ENCODE assay signal across 15 cellular contexts in the genomic region with DNA sequence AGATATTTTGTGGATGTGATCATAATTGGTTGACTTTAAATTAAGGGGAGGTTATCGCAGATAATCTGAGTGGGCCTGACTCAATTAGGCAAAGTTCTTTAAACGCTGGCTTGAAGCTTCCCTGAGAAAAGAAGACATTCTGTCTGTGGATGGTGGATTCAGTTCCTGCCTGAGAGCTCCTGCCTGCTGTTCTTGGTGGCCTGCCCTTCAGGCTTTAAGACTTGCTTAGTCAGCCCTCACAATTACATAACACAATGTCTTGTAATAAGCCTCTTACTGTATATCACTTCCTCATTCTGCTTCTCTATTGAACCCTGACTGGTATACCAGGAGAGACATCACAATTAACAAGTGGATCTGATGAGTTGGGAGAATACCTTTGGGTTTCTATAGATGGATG. TPM values are rescaled to one million over a fixed set of nuclear protein-coding genes. Genes with fewer than 3 reads are reported as not detected.
A peak's percentile ranks its signal among the peaks of the same experiment; 100 is the strongest.
DNase-seq lines count a peak whose midpoint lies in the region; ATAC-seq and TF ChIP-seq lines count a peak whose summit lies in the region.
"Had no signal": no experiment of that assay in that cellular context is flagged by ENCODE, and none has a peak within 500 bp of the region (broad histone marks: within the 10 kb centered on the region; RNA-seq: fewer than 3 reads in every experiment).

No MANE protein-coding gene starts in this region.

- TF ChIP-seq CTCF in WERI-Rb-1 (IDR thresholded peaks at IDR 0.05; ENCODE audit: low read depth, low read length) (no peak), left lung (IDR thresholded peaks at IDR 0.05) (no peak)
- no peak for TF ChIP-seq CTCF in activated CD8-positive, alpha-beta T cell treated with anti-CD3 and anti-CD28 coated beads for 36 hours (IDR thresholded peaks at IDR 0.05)

- H3K36me3 Mint-ChIP-seq in activated CD8-positive, alpha-beta T cell treated with anti-CD3 and anti-CD28 coated beads for 36 hours (ENCODE audit: low read depth): no peaks in the 10 kb centered on the region
- H3K36me3 Mint-ChIP-seq in activated naive CD4-positive, alpha-beta T cell treated with anti-CD3 and anti-CD28 coated beads, Interleukin-2, amount 10 ng/mL, durations not matched to agents 7 days and 5 days: no peaks in the 10 kb centered on the region
- H3K36me3 Mint-ChIP-seq: activated CD4-positive, alpha-beta memory T cell treated with anti-CD3 and anti-CD28 coated beads for 36 hours; activated naive CD8-positive, alpha-beta T cell treated with anti-CD3 and anti-CD28 coated beads for 36 hours had no signal

- DNase-seq in ELR (ENCODE audit: low read depth): peak; percentile 33
- peak; percentile 36 for DNase-seq in LHCN-M2 (ENCODE audit: low read depth)
- DNase-seq in WERI-Rb-1: peak; percentile 19
- peak in 1 of 2 donors; percentile 43 for DNase-seq in left lung
- DNase-seq in activated CD8-positive, alpha-beta T cell treated with anti-CD3 and anti-CD28 coated beads for 36 hours: no peak
- no peak for DNase-seq in cerebellum (ENCODE audit: low spot score)
- no peak for DNase-seq in activated naive CD4-positive, alpha-beta T cell treated with anti-CD3 and anti-CD28 coated beads, Interleukin-2, amount 10 ng/mL, durations not matched to agents 7 days and 5 days
- DNase-seq: activated CD4-positive, alpha-beta memory T cell treated with anti-CD3 and anti-CD28 coated beads for 36 hours; activated naive CD8-positive, alpha-beta T cell treated with anti-CD3 and anti-CD28 coated beads for 36 hours; BE2C; NCI-H1105 treated with DMSO at 0.1 percent for 48 hours; NCI-H526 treated with DMSO at 0.1 percent for 48 hours had no signal

- intact Hi-C loops in left lung (cut with DNase I): no loop called here
- intact Hi-C loops in activated CD8-positive, alpha-beta T cell treated with anti-CD3 and anti-CD28 coated beads for 36 hours (cut with micrococcal nuclease): no loop called here

- CTCF ChIA-PET in activated CD8-positive, alpha-beta T cell treated with anti-CD3 and anti-CD28 coated beads for 36 hours (lab: Charles Lee): no interaction called here
- CTCF ChIA-PET in activated naive CD4-positive, alpha-beta T cell treated with anti-CD3 and anti-CD28 coated beads, Interleukin-2, amount 10 ng/mL, durations not matched to agents 7 days and 5 days (lab: Charles Lee): no interaction called here

- no peaks in the 10 kb centered on the region for H3K4me1 Mint-ChIP-seq in activated CD8-positive, alpha-beta T cell treated with anti-CD3 and anti-CD28 coated beads for 36 hours (ENCODE audit: low read depth)
- no peaks in the 10 kb centered on the region for H3K4me1 Mint-ChIP-seq in activated naive CD4-positive, alpha-beta T cell treated with anti-CD3 and anti-CD28 coated beads, Interleukin-2, amount 10 ng/mL, durations not matched to agents 7 days and 5 days
- H3K4me1 Mint-ChIP-seq: activated naive CD8-positive, alpha-beta T cell treated with anti-CD3 and anti-CD28 coated beads for 36 hours had no signal

- H3K4me3 Mint-ChIP-seq in activated CD8-positive, alpha-beta T cell treated with anti-CD3 and anti-CD28 coated beads for 36 hours: no peak overlapping the region
- H3K4me3 Mint-ChIP-seq in activated naive CD4-positive, alpha-beta T cell treated with anti-CD3 and anti-CD28 coated beads, Interleukin-2, amount 10 ng/mL, durations not matched to agents 7 days and 5 days: no peak overlapping the region
- H3K4me3 Mint-ChIP-seq: activated CD4-positive, alpha-beta memory T cell treated with anti-CD3 and anti-CD28 coated beads for 36 hours; activated naive CD8-positive, alpha-beta T cell treated with anti-CD3 and anti-CD28 coated beads for 36 hours had no signal

- peak; percentile 80 for ATAC-seq in left lung
- ATAC-seq in activated CD8-positive, alpha-beta T cell treated with anti-CD3 and anti-CD28 coated beads for 36 hours: no peak
- ATAC-seq in activated CD4-positive, CD25-positive, alpha-beta regulatory T cell treated with anti-CD3 and anti-CD28 coated beads, Interleukin-2, amount 50 U/mL, for 24 hours: no peak

- H3K4me1 ChIP-seq in left lung: peaks cover 0 to 29% of the 10 kb centered on the region in 2 donors
- H3K4me1 ChIP-seq: BE2C had no signal

- H3K27me3 ChIP-seq in WERI-Rb-1 (ENCODE audit: insufficient read depth, low read depth, severe bottlenecking): no peaks in the 10 kb centered on the region
- H3K27me3 ChIP-seq in left lung: no peaks in the 10 kb centered on the region
- H3K27me3 ChIP-seq: BE2C had no signal

- POLR2A ChIA-PET in activated CD8-positive, alpha-beta T cell treated with anti-CD3 and anti-CD28 coated beads for 36 hours (lab: Charles Lee): no interaction called here

- H3K27ac Mint-ChIP-seq in activated CD8-positive, alpha-beta T cell treated with anti-CD3 and anti-CD28 coated beads for 36 hours: no peak overlapping the region
- H3K27ac Mint-ChIP-seq in activated naive CD4-positive, alpha-beta T cell treated with anti-CD3 and anti-CD28 coated beads, Interleukin-2, amount 10 ng/mL, durations not matched to agents 7 days and 5 days: no peak overlapping the region
- H3K27ac Mint-ChIP-seq: activated CD4-positive, alpha-beta memory T cell treated with anti-CD3 and anti-CD28 coated beads for 36 hours; activated naive CD8-positive, alpha-beta T cell treated with anti-CD3 and anti-CD28 coated beads for 36 hours had no signal

- H3K27ac ChIP-seq in WERI-Rb-1: no peak overlapping the region
- H3K27ac ChIP-seq in left lung: peak overlapping the region in 1 of 2 donors; percentile 82
- H3K27ac ChIP-seq: coronary artery had no signal

- H3K9me3 ChIP-seq in WERI-Rb-1 (ENCODE audit: severe bottlenecking) (peaks cover 3% of the 10 kb centered on the region), left lung (no peaks in the 10 kb centered on the region)
- H3K9me3 ChIP-seq: BE2C had no signal

- no peaks in the 10 kb centered on the region for H3K9me3 Mint-ChIP-seq in activated CD8-positive, alpha-beta T cell treated with anti-CD3 and anti-CD28 coated beads for 36 hours
- no peaks in the 10 kb centered on the region for H3K9me3 Mint-ChIP-seq in activated naive CD4-positive, alpha-beta T cell treated with anti-CD3 and anti-CD28 coated beads, Interleukin-2, amount 10 ng/mL, durations not matched to agents 7 days and 5 days
- H3K9me3 Mint-ChIP-seq: activated CD4-positive, alpha-beta memory T cell treated with anti-CD3 and anti-CD28 coated beads for 36 hours; activated naive CD8-positive, alpha-beta T cell treated with anti-CD3 and anti-CD28 coated beads for 36 hours had no signal

- H3K36me3 ChIP-seq in WERI-Rb-1 (no peaks in the 10 kb centered on the region), left lung (no peaks in the 10 kb centered on the region)
- H3K36me3 ChIP-seq: BE2C had no signal

- H3K27me3 Mint-ChIP-seq in activated CD8-positive, alpha-beta T cell treated with anti-CD3 and anti-CD28 coated beads for 36 hours: peaks cover 1% of the 10 kb centered on the region
- peaks cover 3% of the 10 kb centered on the region for H3K27me3 Mint-ChIP-seq in activated naive CD4-positive, alpha-beta T cell treated with anti-CD3 and anti-CD28 coated beads, Interleukin-2, amount 10 ng/mL, durations not matched to agents 7 days and 5 days
- H3K27me3 Mint-ChIP-seq: activated naive CD8-positive, alpha-beta T cell treated with anti-CD3 and anti-CD28 coated beads for 36 hours had no signal

- H3K4me3 ChIP-seq in WERI-Rb-1 (ENCODE audit: low read depth, low read length) (no peak overlapping the region), left lung (no peak overlapping the region)
- H3K4me3 ChIP-seq: coronary artery had no signal

RNA-seq across cellular contexts. Expression of a gene that starts 50.2 kb away (rescaled TPM):
- total RNA-seq in LHCN-M2 (2014; rRNA removed) (12.9 and 18.9 TPM in 2 replicates), left lung (under 1 TPM; 0.03 to 0.05 TPM), cerebellum (14.5 TPM)
- polyA plus RNA-seq in LHCN-M2 (2012): 17.8 TPM
- total RNA-seq in activated CD8-positive, alpha-beta T cell treated with anti-CD3 and anti-CD28 coated beads for 36 hours: not detected
- total RNA-seq: activated CD4-positive, alpha-beta memory T cell treated with anti-CD3 and anti-CD28 coated beads for 36 hours; activated naive CD8-positive, alpha-beta T cell treated with anti-CD3 and anti-CD28 coated beads for 36 hours; ureter had no signal

Comparison
In these comparisons a context has a peak if more than half of its experiments do, and no peak if none do; other contexts are left out.
1. DNase-seq: peak in ELR (single experiment), LHCN-M2 (single experiment) and WERI-Rb-1 (single experiment); none in activated CD8-positive, alpha-beta T cell treated with anti-CD3 and anti-CD28 coated beads for 36 hours (single experiment), cerebellum (single experiment) and activated naive CD4-positive, alpha-beta T cell treated with anti-CD3 and anti-CD28 coated beads, Interleukin-2, amount 10 ng/mL, durations not matched to agents 7 days and 5 days (single experiment).
2. RNA of a gene that starts 50.2 kb away (total RNA-seq): 12.9 to 18.9 TPM in LHCN-M2 and 14.5 TPM in cerebellum (single experiment); 0.03 to 0.05 TPM in left lung and not detected in activated CD8-positive, alpha-beta T cell treated with anti-CD3 and anti-CD28 coated beads for 36 hours; every median in the first group is over 10 times any median in the second.